Comparison of ENCODE assay signal across 8 cellular contexts in the genomic region with DNA sequence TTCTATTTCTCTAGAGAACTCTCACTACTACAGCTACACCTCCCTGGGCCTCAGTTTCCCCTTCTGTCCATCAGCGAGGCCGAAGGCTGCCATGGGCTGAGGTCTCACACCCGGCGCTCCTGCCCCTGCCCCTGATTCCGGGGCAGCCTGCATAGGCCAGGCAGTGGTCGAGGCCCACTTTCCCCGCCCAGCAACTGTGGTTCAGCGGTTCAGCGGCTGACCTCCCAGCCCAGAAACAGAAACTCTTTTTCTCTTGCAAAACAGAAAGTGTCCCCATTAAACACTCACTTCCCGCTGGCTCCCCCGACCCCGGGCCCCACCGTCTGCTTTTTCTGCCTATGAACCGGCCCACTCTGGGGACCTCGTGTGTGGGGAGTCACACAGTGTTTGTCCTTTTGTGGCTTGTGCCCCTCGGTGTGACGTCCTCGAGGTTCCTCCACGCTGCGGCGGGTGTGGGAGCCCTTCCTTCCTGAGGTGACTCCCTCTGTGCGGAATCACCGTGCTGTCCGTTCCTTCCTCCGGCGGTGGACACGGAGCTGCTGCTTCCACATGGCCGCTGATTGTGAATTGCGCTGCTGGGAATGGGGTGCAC. TPM values are rescaled to one million over a fixed set of nuclear protein-coding genes. Genes with fewer than 3 reads are reported as not detected.
A peak's percentile ranks its signal among the peaks of the same experiment; 100 is the strongest.
DNase-seq lines count a peak whose midpoint lies in the region; ATAC-seq, FAIRE-seq and TF ChIP-seq lines count a peak whose summit lies in the region.

No MANE protein-coding gene starts in this region.

- CTCF ChIA-PET in activated CD4-positive, alpha-beta T cell treated with anti-CD3 and anti-CD28 coated beads for 36 hours (lab: Charles Lee): no interaction called here
- CTCF ChIA-PET in endothelial cell of umbilical vein (lab: Charles Lee): no interaction called here
- CTCF ChIA-PET in PC-3 (lab: Charles Lee): no interaction called here

- H3K9me2 ChIP-seq in PC-3 (replicated peaks; ENCODE audit: low read length): no peaks in the 10 kb centered on the region

- H3K4me3 ChIP-seq in endothelial cell of umbilical vein (replicated peaks in 1 of 3; ENCODE audit: insufficient read depth in 1 of 3, low read depth in 1 of 3, low read length in 3 of 3) (no peak overlapping the region), rectal smooth muscle tissue (ENCODE audit: low read length) (peak overlapping the region; percentile 1), PC-3 (ENCODE audit: low read length) (no peak overlapping the region)

- FAIRE-seq in endothelial cell of umbilical vein (lab: Jason Lieb, UNC) (no peak), HTR-8/SVneo (lab: Jason Lieb, UNC) (no peak)

- dilution Hi-C loops in endothelial cell of umbilical vein (cut with MboI; ENCODE audit: extremely low pct_ligation_motif_present, low sequenced_read_pairs): no loop called here

- H3K27me3 Mint-ChIP-seq in activated CD4-positive, alpha-beta T cell treated with anti-CD3 and anti-CD28 coated beads for 36 hours: no peaks in the 10 kb centered on the region

- POLR2A ChIA-PET in activated CD4-positive, alpha-beta T cell treated with anti-CD3 and anti-CD28 coated beads for 36 hours (lab: Charles Lee): interaction anchor here (1.0 kb wide), 1 partner anchor 143 kb away, joined by 3 read pairs; no protein-coding TSS in a partner anchor
- POLR2A ChIA-PET in endothelial cell of umbilical vein (lab: Charles Lee) (no interaction called here), PC-3 (lab: Charles Lee; ENCODE audit: unreplicated experiment) (no interaction called here)

- H3K79me2 ChIP-seq in endothelial cell of umbilical vein (ENCODE audit: control insufficient read depth, insufficient read depth, low read length): no peaks in the 10 kb centered on the region
- no peaks in the 10 kb centered on the region for H3K79me2 ChIP-seq in PC-3 (ENCODE audit: low read length)

- intact Hi-C loops in activated CD4-positive, alpha-beta T cell treated with anti-CD3 and anti-CD28 coated beads for 36 hours (cut with DNase I, micrococcal nuclease): loop anchor here in 1 of 2 experiments (5.0 kb wide), 2 partner anchors 80 to 400 kb away; no protein-coding TSS in a partner anchor
- intact Hi-C loops in endothelial cell of umbilical vein (cut with micrococcal nuclease): no loop called here
- intact Hi-C loops in PC-3 (cut with micrococcal nuclease): no loop called here

- no peak overlapping the region for H3K4me2 ChIP-seq in endothelial cell of umbilical vein (ENCODE audit: insufficient read depth, low read length)
- H3K4me2 ChIP-seq in PC-3 (ENCODE audit: low read length): no peak overlapping the region

- BruUV-seq in endothelial cell of umbilical vein (replicated peaks; lab: Mats Ljungman, UMichigan) (no TSS peak), PC-3 (replicated peaks; lab: Mats Ljungman, UMichigan) (no TSS peak)

- peaks cover 3% of the 10 kb centered on the region for H3K36me3 Mint-ChIP-seq in activated CD4-positive, alpha-beta T cell treated with anti-CD3 and anti-CD28 coated beads for 36 hours (ENCODE audit: low read depth)

- peak overlapping the region; percentile 67 for H3K27ac Mint-ChIP-seq in activated CD4-positive, alpha-beta T cell treated with anti-CD3 and anti-CD28 coated beads for 36 hours

- H3K9ac ChIP-seq in endothelial cell of umbilical vein (replicated peaks; ENCODE audit: extremely low read depth, insufficient read depth, low read length) (no peak overlapping the region), rectal smooth muscle tissue (ENCODE audit: low read length) (no peak overlapping the region), PC-3 (ENCODE audit: low read length) (no peak overlapping the region)

- no peak for TF ChIP-seq POLR2A in endothelial cell of umbilical vein (IDR thresholded peaks at IDR 0.05; ENCODE audit: low read depth, low read length)

- H3K9me1 ChIP-seq in endothelial cell of umbilical vein (replicated peaks; ENCODE audit: control insufficient read depth, extremely low read depth, insufficient read depth, low read length): no peaks in the 10 kb centered on the region

- H3K36me3 ChIP-seq in endothelial cell of umbilical vein (ENCODE audit: control insufficient read depth in 2 of 2, extremely low read depth in 1 of 2, insufficient read depth in 2 of 2, low read length in 2 of 2) (no peaks in the 10 kb centered on the region), rectal smooth muscle tissue (ENCODE audit: control insufficient read depth, insufficient read depth, low read length) (no peaks in the 10 kb centered on the region), PC-3 (ENCODE audit: low read depth, low read length) (no peaks in the 10 kb centered on the region)

- no peaks in the 10 kb centered on the region for H3F3A ChIP-seq in PC-3 (ENCODE audit: low read length, unreplicated experiment)

- H3K27ac ChIP-seq in endothelial cell of umbilical vein (ENCODE audit: insufficient read depth, low read depth, low read length): no peak overlapping the region
- H3K27ac ChIP-seq in rectal smooth muscle tissue (ENCODE audit: low read depth, low read length): no peak overlapping the region
- no peak overlapping the region for H3K27ac ChIP-seq in PC-3 (ENCODE audit: low read length)

- H3K4me3 Mint-ChIP-seq in activated CD4-positive, alpha-beta T cell treated with anti-CD3 and anti-CD28 coated beads for 36 hours: peak overlapping the region; percentile 45

- H3K9me3 ChIP-seq in endothelial cell of umbilical vein (replicated peaks; ENCODE audit: control insufficient read depth, insufficient read depth, low read length) (no peaks in the 10 kb centered on the region), PC-3 (ENCODE audit: low read length) (no peaks in the 10 kb centered on the region)

- H3K27me3 ChIP-seq in endothelial cell of umbilical vein (ENCODE audit: control insufficient read depth in 2 of 2, insufficient read depth in 2 of 2, low read length in 2 of 2) (peaks cover 10 to 12% of the 10 kb centered on the region in 2 experiments), rectal smooth muscle tissue (ENCODE audit: control insufficient read depth, insufficient read depth, low read length) (no peaks in the 10 kb centered on the region), PC-3 (ENCODE audit: low read length) (no peaks in the 10 kb centered on the region)

- peak overlapping the region; percentile 41 for H2AFZ ChIP-seq in endothelial cell of umbilical vein (ENCODE audit: low read depth, low read length)
- no peak overlapping the region for H2AFZ ChIP-seq in PC-3 (ENCODE audit: low read length)

- peak; percentile 24 for ATAC-seq in activated CD4-positive, alpha-beta T cell treated with anti-CD3 and anti-CD28 coated beads for 36 hours
- ATAC-seq in HG03442 (IDR thresholded peaks at IDR 0.05; ENCODE audit: unreplicated experiment): no peak
- ATAC-seq in PC-3: no peak

- H4K20me1 ChIP-seq in endothelial cell of umbilical vein (replicated peaks; ENCODE audit: control insufficient read depth, extremely low read depth, insufficient read depth, low read length) (no peaks in the 10 kb centered on the region), PC-3 (ENCODE audit: low read length) (no peaks in the 10 kb centered on the region)

- H3K4me1 Mint-ChIP-seq in activated CD4-positive, alpha-beta T cell treated with anti-CD3 and anti-CD28 coated beads for 36 hours: peaks cover 40% of the 10 kb centered on the region

- peaks cover 7% of the 10 kb centered on the region for H3K4me1 ChIP-seq in endothelial cell of umbilical vein (ENCODE audit: control insufficient read depth, extremely low read depth, insufficient read depth, low read length)
- no peaks in the 10 kb centered on the region for H3K4me1 ChIP-seq in rectal smooth muscle tissue (ENCODE audit: control insufficient read depth, insufficient read depth, low read length)
- no peaks in the 10 kb centered on the region for H3K4me1 ChIP-seq in PC-3 (ENCODE audit: insufficient read depth, low read length)

- no peak for TF ChIP-seq CTCF in endothelial cell of umbilical vein (IDR thresholded peaks at IDR 0.05; ENCODE audit: extremely low read depth in 1 of 2, insufficient read depth in 1 of 2, low read depth in 1 of 2, low read length in 2 of 2)
- no peak for TF ChIP-seq CTCF in PC-3 (conservative IDR thresholded peaks at IDR 0.05; ENCODE audit: low read depth, low read length)

- no peaks in the 10 kb centered on the region for H3K9me3 Mint-ChIP-seq in activated CD4-positive, alpha-beta T cell treated with anti-CD3 and anti-CD28 coated beads for 36 hours (ENCODE audit: low read depth)

- DNase-seq in activated CD4-positive, alpha-beta T cell treated with anti-CD3 and anti-CD28 coated beads for 36 hours: peak; percentile 65
- DNase-seq in activated CD4-positive, alpha-beta T cell treated with anti-CD3 and anti-CD28 coated beads for 1 hour: no peak
- peak; percentile 80 for DNase-seq in UCSD-AML1 (lab: John Stamatoyannopoulos, UW; ENCODE audit: unreplicated experiment)
- no peak for DNase-seq in endothelial cell of umbilical vein (ENCODE audit: low read depth, low spot score)
- no peak for DNase-seq in HTR-8/SVneo (ENCODE audit: insufficient read length, low spot score)
- DNase-seq in PC-3: no peak

RNA-seq across cellular contexts. Expression of a gene that starts 16.0 kb away (rescaled TPM):
- total RNA-seq in activated CD4-positive, alpha-beta T cell treated with anti-CD3 and anti-CD28 coated beads for 36 hours: 10 to 100 TPM; 33.2 to 37.2 TPM
- not detected in 2 replicates for total RNA-seq in endothelial cell of umbilical vein
- not detected in 2 replicates for polyA plus RNA-seq in endothelial cell of umbilical vein
- not detected in 2 replicates for polyA plus RNA-seq in endothelial cell of umbilical vein (2011; cell fraction: cytosol; rRNA removed)
- polyA plus RNA-seq in endothelial cell of umbilical vein (2011; cell fraction: nucleus; rRNA removed): not detected in 2 replicates
- polyA plus RNA-seq in endothelial cell of umbilical vein (2012): not detected in 2 replicates
- polyA minus RNA-seq in endothelial cell of umbilical vein: not detected in 2 replicates
- not detected for polyA minus RNA-seq in endothelial cell of umbilical vein (2011; cell fraction: cytosol; rRNA and poly(A)+ RNA removed)
- not detected in 2 replicates for polyA minus RNA-seq in endothelial cell of umbilical vein (2011; cell fraction: nucleus; rRNA and poly(A)+ RNA removed)
- total RNA-seq in PC-3 (2014; rRNA removed): not detected in 2 replicates

RNA-seq across cellular contexts. Expression of a gene that starts 26.8 kb away (rescaled TPM):
- under 1 TPM in 1 of 2 experiments, not detected in 1; 0.07 TPM for total RNA-seq in activated CD4-positive, alpha-beta T cell treated with anti-CD3 and anti-CD28 coated beads for 36 hours
- total RNA-seq in endothelial cell of umbilical vein (not detected in 2 replicates), PC-3 (2014; rRNA removed) (not detected in 2 replicates)
- polyA plus RNA-seq in endothelial cell of umbilical vein: not detected in 2 replicates
- not detected in 2 replicates for polyA plus RNA-seq in endothelial cell of umbilical vein (2011; cell fraction: cytosol; rRNA removed)
- not detected in 2 replicates for polyA plus RNA-seq in endothelial cell of umbilical vein (2011; cell fraction: nucleus; rRNA removed)
- polyA plus RNA-seq in endothelial cell of umbilical vein (2012): not detected in 2 replicates
- polyA minus RNA-seq in endothelial cell of umbilical vein: not detected in 2 replicates
- polyA minus RNA-seq in endothelial cell of umbilical vein (2011; cell fraction: cytosol; rRNA and poly(A)+ RNA removed): not detected
- polyA minus RNA-seq in endothelial cell of umbilical vein (2011; cell fraction: nucleus; rRNA and poly(A)+ RNA removed): not detected in 2 replicates

RNA-seq across cellular contexts. Expression of a gene that starts 33.7 kb away (rescaled TPM):
- under 1 TPM; 0.76 to 0.89 TPM for total RNA-seq in activated CD4-positive, alpha-beta T cell treated with anti-CD3 and anti-CD28 coated beads for 36 hours
- not detected in 2 replicates for total RNA-seq in endothelial cell of umbilical vein
- not detected in 2 replicates for polyA plus RNA-seq in endothelial cell of umbilical vein
- not detected in 2 replicates for polyA plus RNA-seq in endothelial cell of umbilical vein (2011; cell fraction: cytosol; rRNA removed)
- not detected in 2 replicates for polyA plus RNA-seq in endothelial cell of umbilical vein (2011; cell fraction: nucleus; rRNA removed)
- not detected in 2 replicates for polyA plus RNA-seq in endothelial cell of umbilical vein (2012)
- not detected in 2 replicates for polyA minus RNA-seq in endothelial cell of umbilical vein
- polyA minus RNA-seq in endothelial cell of umbilical vein (2011; cell fraction: cytosol; rRNA and poly(A)+ RNA removed): not detected
- not detected in 2 replicates for polyA minus RNA-seq in endothelial cell of umbilical vein (2011; cell fraction: nucleus; rRNA and poly(A)+ RNA removed)
- not detected in 2 replicates for total RNA-seq in PC-3 (2014; rRNA removed)

Comparison
In these comparisons a context has a peak if more than half of its experiments do, and no peak if none do; other contexts are left out.
1. DNase-seq: peak in activated CD4-positive, alpha-beta T cell treated with anti-CD3 and anti-CD28 coated beads for 36 hours (single experiment) and UCSD-AML1 (single experiment); none in activated CD4-positive, alpha-beta T cell treated with anti-CD3 and anti-CD28 coated beads for 1 hour (single experiment), endothelial cell of umbilical vein (single experiment), HTR-8/SVneo (single experiment) and PC-3 (single experiment).
2. RNA of a gene that starts 16.0 kb away (total RNA-seq): 33.2 to 37.2 TPM in activated CD4-positive, alpha-beta T cell treated with anti-CD3 and anti-CD28 coated beads for 36 hours; not detected in endothelial cell of umbilical vein and not detected in PC-3; every median in the first group is over 10 times any median in the second.